Comparison of ENCODE assay signal across 7 cellular contexts in genomic region chr3:156643729-156644389, GRCh38. TPM values are rescaled to one million over a fixed set of nuclear protein-coding genes. Genes with fewer than 3 reads are reported as not detected.
DNase-seq lines count a peak whose midpoint lies in the region; ATAC-seq and TF ChIP-seq lines count a peak whose summit lies in the region.

No MANE protein-coding gene starts in this region.

- H4K20me1 ChIP-seq in H9 (ENCODE audit: control insufficient read depth, insufficient read depth, insufficient read length): no peaks in the 10 kb centered on the region

- H3K56ac ChIP-seq in H9 (ENCODE audit: insufficient read length, low read depth, low read length): no peak overlapping the region

- H3K14ac ChIP-seq in H9 (ENCODE audit: insufficient read depth, low read length): no peak overlapping the region

- peak overlapping the region; percentile 20 for H3K4me2 ChIP-seq in H9 (ENCODE audit: insufficient read depth, insufficient read length, low read length)

- no peak overlapping the region for H2BK5ac ChIP-seq in H9 (ENCODE audit: insufficient read length, low read length)

- H2AK5ac ChIP-seq in H9 (ENCODE audit: insufficient read length, low read length): no peak overlapping the region

- no peak overlapping the region for H3K27ac ChIP-seq in H9 (ENCODE audit: insufficient read length, low read depth, low read length)

- H3K27me3 Mint-ChIP-seq in H9 (ENCODE audit: low read depth): no peaks in the 10 kb centered on the region

- no peak overlapping the region for H3K23ac ChIP-seq in H9 (ENCODE audit: insufficient read length, low read depth, low read length)

- H3T11ph ChIP-seq in H9 (ENCODE audit: low read length): no peak overlapping the region

- no peak overlapping the region for H3K4ac ChIP-seq in H9 (ENCODE audit: low read depth, low read length)

- ATAC-seq in GM18861 (IDR thresholded peaks at IDR 0.05; ENCODE audit: unreplicated experiment): peak; percentile 67

- peaks cover 0 to 4% (median 0%) of the 10 kb centered on the region in 3 experiments; a peak in 2 of 7 replicates for H3K36me3 Mint-ChIP-seq in H9 (ENCODE audit: insufficient read depth in 1 of 3, low read depth in 3 of 3)

- H3K9ac ChIP-seq in H9 (ENCODE audit: extremely low read depth, insufficient read length, low read length): no peak overlapping the region

- H3K27ac Mint-ChIP-seq in H9: no peak overlapping the region

- H3K18ac ChIP-seq in H9 (ENCODE audit: insufficient read length, low read depth, low read length): peak overlapping the region; percentile 12

- H3K4me3 Mint-ChIP-seq in H9: no peak overlapping the region

- H2BK120ac ChIP-seq in H9 (ENCODE audit: low read depth, low read length, poor library complexity, severe bottlenecking): no peak overlapping the region

- H4K91ac ChIP-seq in H9 (ENCODE audit: insufficient read length, low read depth, low read length): no peak overlapping the region

- H4K5ac ChIP-seq in H9 (ENCODE audit: insufficient read length, low read depth, low read length): no peak overlapping the region

- H3K4me1 Mint-ChIP-seq in H9: peaks cover 18 to 19% of the 10 kb centered on the region in 2 experiments

- no peak overlapping the region for H2BK15ac ChIP-seq in H9 (ENCODE audit: low read depth, low read length)

- no peak overlapping the region for H4K8ac ChIP-seq in H9 (replicated peaks; ENCODE audit: insufficient read length, low read depth, low read length)

- H3K4me1 ChIP-seq in H9 (ENCODE audit: insufficient read depth, low read length): peaks cover 5% of the 10 kb centered on the region; the same call in 1 of the 2 replicates

- H2BK20ac ChIP-seq in H9 (ENCODE audit: low read depth, low read length, poor library complexity, severe bottlenecking): no peak overlapping the region

- H3K4me3 ChIP-seq in astrocyte of the spinal cord (ENCODE audit: low read depth, low read length): no peak overlapping the region

- DNase-seq in H9 (no peak), NCI-H1436 (lab: John Stamatoyannopoulos, UW) (peak; percentile 80), astrocyte of the spinal cord (ENCODE audit: low read depth, low spot score) (peak; percentile 48), pons (ENCODE audit: low spot score) (peak; percentile 52), midbrain (lab: John Stamatoyannopoulos, UW) (no peak), ecto neural progenitor cell (ENCODE audit: low spot score) (no peak)

- H2AFZ ChIP-seq in H9 (ENCODE audit: low read length): no peak overlapping the region

- no peaks in the 10 kb centered on the region; a peak in 1 of 5 replicates for H3K9me3 Mint-ChIP-seq in H9

- no peaks in the 10 kb centered on the region for H3K23me2 ChIP-seq in H9 (ENCODE audit: insufficient read length, low read depth, low read length, poor library complexity, severe bottlenecking)

- no peaks in the 10 kb centered on the region for H3K27me3 ChIP-seq in H9 (ENCODE audit: insufficient read depth, low read length)

- no peaks in the 10 kb centered on the region for H3K79me1 ChIP-seq in H9 (ENCODE audit: insufficient read depth, low read depth, low read length, poor library complexity, severe bottlenecking)

- H2BK12ac ChIP-seq in H9 (ENCODE audit: insufficient read length, low read depth, low read length): no peak overlapping the region

- no peaks in the 10 kb centered on the region for H3K9me3 ChIP-seq in H9 (ENCODE audit: control insufficient read depth, low read depth, low read length)

- no peaks in the 10 kb centered on the region for H3K79me2 ChIP-seq in H9 (ENCODE audit: insufficient read depth, low read length)

- no CpG with 5 or more reads among the region's 6 CpGs for WGBS in H9 (ENCODE audit: extremely low coverage, insufficient read length, low lambda C conversion rate)

- in situ Hi-C loops in astrocyte of the spinal cord (cut with HindIII; ENCODE audit: low sequenced_read_pairs): no loop called here

- TF ChIP-seq CTCF in H9 (conservative IDR thresholded peaks at IDR 0.05) (no peak), astrocyte of the spinal cord (IDR thresholded peaks at IDR 0.05; ENCODE audit: low read depth, low read length) (no peak)

RNA-seq across cellular contexts. Expression of gene TIPARP, which starts 30.5 kb away (rescaled TPM):
- 5.9 TPM in 2 replicates for total RNA-seq in H9 (2021)

Comparison
In these comparisons a context has a peak if more than half of its experiments do, and no peak if none do; other contexts are left out.
1. DNase-seq: peak in NCI-H1436 (single experiment), astrocyte of the spinal cord (single experiment) and pons (single experiment); none in H9 (single experiment), midbrain (single experiment) and ecto neural progenitor cell (single experiment).